In genomic region chr3:131796558-131796957, GRCh38 we compare ENCODE assay signal across 9 cellular contexts.
DNase-seq lines count a peak whose midpoint lies in the region; ATAC-seq lines count a peak whose summit lies in the region.
"Had no signal": no experiment of that assay in that cellular context is flagged by ENCODE, and none has a peak within 500 bp of the region (broad histone marks: within the 10 kb centered on the region; RNA-seq: fewer than 3 reads in every experiment).

No MANE protein-coding gene starts in this region.

- peak; percentile 69 for ATAC-seq in GM18907 (IDR thresholded peaks at IDR 0.05; ENCODE audit: unreplicated experiment)
- ATAC-seq in HG02678 (IDR thresholded peaks at IDR 0.05; ENCODE audit: unreplicated experiment): peak; percentile 75
- ATAC-seq: gastrocnemius medialis, HepG2 had no signal

- DNase-seq in NCI-H1436 treated with DMSO at 0.1 percent for 48 hours (lab: John Stamatoyannopoulos, UW) (peak; percentile 94), occipital lobe (lab: John Stamatoyannopoulos, UW) (peak; percentile 20), glomerular visceral epithelial cell (ENCODE audit: extremely low spot score) (no peak), GM19238 (ENCODE audit: insufficient read length, low spot score) (no peak), cerebellar nuclear complex (lab: John Stamatoyannopoulos, UW) (no peak)
- DNase-seq: gastrocnemius medialis had no signal

Comparison
In these comparisons a context has a peak if more than half of its experiments do, and no peak if none do; other contexts are left out.
1. DNase-seq: peak in NCI-H1436 treated with DMSO at 0.1 percent for 48 hours (single experiment) and occipital lobe (single experiment); none in glomerular visceral epithelial cell (single experiment), GM19238 (single experiment) and cerebellar nuclear complex (0 of 2).